ENCODE assay signal across 8 cellular contexts in genomic region chr7:157009170-157009777, GRCh38. TPM values are rescaled to one million over a fixed set of nuclear protein-coding genes. Genes with fewer than 3 reads are reported as not detected.
DNase-seq lines count a peak whose midpoint lies in the region; ATAC-seq and TF ChIP-seq lines count a peak whose summit lies in the region.

No MANE protein-coding gene starts in this region.

- H3K4me3 Mint-ChIP-seq in activated T-cell treated with anti-CD3 and anti-CD28 coated beads, Interleukin-2, amount 50 U/mL, for 24 hours, result peak overlapping the region; percentile 43
- H3K4me3 Mint-ChIP-seq in stimulated activated naive B cell treated with anti-CD40 and anti-IgM and Interleukin-4, amounts not matched to agents 10 μg/mL and 1 μg/mL and 100 μg/mL, for 72 hours, result peak overlapping the region; percentile 77 to 80

- H3K4me2 ChIP-seq in mammary epithelial cell (ENCODE audit: insufficient read depth, low read depth, low read length), result peak overlapping the region; percentile 88

- intact Hi-C loops in mammary epithelial cell (cut with micrococcal nuclease), result no loop called here
- intact Hi-C loops in esophagus squamous epithelium (cut with DNase I), result no loop called here

- no TSS peak for BruUV-seq in mammary epithelial cell (replicated peaks; lab: Mats Ljungman, UMichigan)

- TF ChIP-seq POLR2A in esophagus squamous epithelium (IDR thresholded peaks at IDR 0.05), result no peak

- CTCF ChIA-PET in mammary epithelial cell (lab: Charles Lee; ENCODE audit: low non-redundant PET), result interaction anchor here (0.6 kb wide), 1 partner anchor 78 kb away, joined by 4 read pairs; no protein-coding TSS in a partner anchor

- peak overlapping the region; percentile 22 for H3K27ac Mint-ChIP-seq in activated T-cell treated with anti-CD3 and anti-CD28 coated beads, Interleukin-2, amount 50 U/mL, for 24 hours
- peak overlapping the region; percentile 59 for H3K27ac Mint-ChIP-seq in stimulated activated naive B cell treated with anti-CD40 and anti-IgM and Interleukin-4, amounts not matched to agents 10 μg/mL and 1 μg/mL and 100 μg/mL, for 72 hours

- H4K20me1 ChIP-seq in mammary epithelial cell (ENCODE audit: insufficient read depth, low read length), result no peaks in the 10 kb centered on the region

- peak overlapping the region; percentile 69 for H2AFZ ChIP-seq in mammary epithelial cell (ENCODE audit: low read depth, low read length)

- no peak for DNase-seq in activated T-cell treated with anti-CD3 and anti-CD28 coated beads, Interleukin-2, amount 50 U/mL, for 24 hours
- no peak for DNase-seq in activated T-cell treated with anti-CD3 and anti-CD28 coated beads for 4 hours
- DNase-seq in mammary epithelial cell, result peak; percentile 37
- no peak for DNase-seq in stimulated activated naive B cell treated with anti-CD40 and anti-IgM and Interleukin-4, amounts not matched to agents 10 μg/mL and 1 μg/mL and 100 μg/mL, for 72 hours
- DNase-seq in brain microvascular endothelial cell, result no peak
- no peak for DNase-seq in activated effector memory CD4-positive, alpha-beta T cell treated with Interleukin-2 at 50 U/mL for 16 hours
- no peak for DNase-seq in esophagus squamous epithelium (lab: John Stamatoyannopoulos, UW)

- in situ Hi-C loops in mammary epithelial cell (cut with MboI; ENCODE audit: low sequenced_read_pairs in 2 of 2) (no loop called here), brain microvascular endothelial cell (cut with HindIII; ENCODE audit: low pct_ligation_motif_present, low sequenced_read_pairs) (no loop called here)

- no peak overlapping the region for H3K9ac ChIP-seq in mammary epithelial cell (ENCODE audit: insufficient read depth, low read length)

- ATAC-seq in HG03432 (IDR thresholded peaks at IDR 0.05; ENCODE audit: unreplicated experiment), result peak; percentile 27
- ATAC-seq in stimulated activated naive B cell treated with anti-CD40 and anti-IgM and Interleukin-4, amounts not matched to agents 10 μg/mL and 1 μg/mL and 100 μg/mL, for 72 hours (replicated peaks), result no peak

- H3K36me3 ChIP-seq in mammary epithelial cell (ENCODE audit: insufficient read depth, low read length) (no peaks in the 10 kb centered on the region), brain microvascular endothelial cell (replicated peaks) (no peaks in the 10 kb centered on the region), esophagus squamous epithelium (no peaks in the 10 kb centered on the region)

- peaks cover 30% of the 10 kb centered on the region for H3K4me1 Mint-ChIP-seq in activated T-cell treated with anti-CD3 and anti-CD28 coated beads, Interleukin-2, amount 50 U/mL, for 24 hours (ENCODE audit: low read depth)
- H3K4me1 Mint-ChIP-seq in stimulated activated naive B cell treated with anti-CD40 and anti-IgM and Interleukin-4, amounts not matched to agents 10 μg/mL and 1 μg/mL and 100 μg/mL, for 72 hours, result peaks cover 18 to 31% of the 10 kb centered on the region in 2 donors

- H3K4me3 ChIP-seq in mammary epithelial cell (replicated peaks in 1 of 3; ENCODE audit: insufficient read depth in 1 of 3, low read depth in 2 of 3, low read length in 3 of 3), result peak overlapping the region; percentile 25 to 64 (median 56)
- no peak overlapping the region for H3K4me3 ChIP-seq in brain microvascular endothelial cell (ENCODE audit: low read depth, low read length)
- H3K4me3 ChIP-seq in esophagus squamous epithelium, result peak overlapping the region in 2 of 4 donors; percentile 31 to 54

- WGBS in mammary epithelial cell (ENCODE audit: low coverage, missing lambda C conversion rate), result 10% methylated on average over 29 of the region's 49 CpGs
- WGBS in esophagus squamous epithelium, 2 donors, result 1 to 20% methylated on average over 3 to 12 of the region's 49 CpGs

- H3K9me3 ChIP-seq in mammary epithelial cell (replicated peaks; ENCODE audit: insufficient read depth, low read length) (no peaks in the 10 kb centered on the region), esophagus squamous epithelium (no peaks in the 10 kb centered on the region)

- H3K4me1 ChIP-seq in mammary epithelial cell (ENCODE audit: insufficient read depth, low read length) (peaks cover 19% of the 10 kb centered on the region), esophagus squamous epithelium (peaks cover 18 to 57% (median 25%) of the 10 kb centered on the region in 3 donors)

- peaks cover 3% of the 10 kb centered on the region for H3K79me2 ChIP-seq in mammary epithelial cell (ENCODE audit: insufficient read depth, low read length)

- no peaks in the 10 kb centered on the region for H3K36me3 Mint-ChIP-seq in activated T-cell treated with anti-CD3 and anti-CD28 coated beads, Interleukin-2, amount 50 U/mL, for 24 hours (ENCODE audit: low read depth)
- no peaks in the 10 kb centered on the region for H3K36me3 Mint-ChIP-seq in stimulated activated naive B cell treated with anti-CD40 and anti-IgM and Interleukin-4, amounts not matched to agents 10 μg/mL and 1 μg/mL and 100 μg/mL, for 72 hours

- H3K27ac ChIP-seq in mammary epithelial cell (ENCODE audit: insufficient read depth, low read depth, low read length) (no peak overlapping the region), brain microvascular endothelial cell (no peak overlapping the region), esophagus squamous epithelium (no peak overlapping the region)

- peaks cover 86% of the 10 kb centered on the region for H3K27me3 Mint-ChIP-seq in activated T-cell treated with anti-CD3 and anti-CD28 coated beads, Interleukin-2, amount 50 U/mL, for 24 hours
- peaks cover 72 to 84% of the 10 kb centered on the region in 2 donors for H3K27me3 Mint-ChIP-seq in stimulated activated naive B cell treated with anti-CD40 and anti-IgM and Interleukin-4, amounts not matched to agents 10 μg/mL and 1 μg/mL and 100 μg/mL, for 72 hours

- no peaks in the 10 kb centered on the region for H3K9me3 Mint-ChIP-seq in activated T-cell treated with anti-CD3 and anti-CD28 coated beads, Interleukin-2, amount 50 U/mL, for 24 hours
- H3K9me3 Mint-ChIP-seq in stimulated activated naive B cell treated with anti-CD40 and anti-IgM and Interleukin-4, amounts not matched to agents 10 μg/mL and 1 μg/mL and 100 μg/mL, for 72 hours, result no peaks in the 10 kb centered on the region

- H3K27me3 ChIP-seq in mammary epithelial cell (ENCODE audit: insufficient read depth, low read length) (no peaks in the 10 kb centered on the region), brain microvascular endothelial cell (replicated peaks) (peaks cover 96% of the 10 kb centered on the region), esophagus squamous epithelium (peaks cover 18 to 98% (median 43%) of the 10 kb centered on the region in 4 donors)

- TF ChIP-seq CTCF in mammary epithelial cell (conservative IDR thresholded peaks at IDR 0.05 in 1 of 2, IDR thresholded peaks at IDR 0.05 in 1 of 2; ENCODE audit: extremely low read depth in 1 of 2, insufficient read depth in 1 of 2, low read depth in 1 of 2, low read length in 2 of 2) (no peak), brain microvascular endothelial cell (IDR thresholded peaks at IDR 0.05; ENCODE audit: low read depth, low read length, missing control alignments) (no peak), esophagus squamous epithelium (IDR thresholded peaks at IDR 0.05) (no peak)

- dilution Hi-C loops in mammary epithelial cell (cut with HindIII; ENCODE audit: low sequenced_read_pairs), result no loop called here

RNA-seq across cellular contexts. Expression of gene MNX1, which starts 1.2 kb away (rescaled TPM):
- 1 to 10 TPM in 1 of 2 donors, under 1 TPM in 1; 0.50 to 5.1 TPM for total RNA-seq in mammary epithelial cell
- 0.10 TPM for polyA plus RNA-seq in mammary epithelial cell
- polyA minus RNA-seq in mammary epithelial cell, result 1.3 TPM
- 1 to 10 TPM in 1 of 4 donors, under 1 TPM in 1, not detected in 2; 0.47 to 1.1 TPM for total RNA-seq in esophagus squamous epithelium

RNA-seq across cellular contexts. Expression of gene NOM1, which starts 59.8 kb away (rescaled TPM):
- total RNA-seq in mammary epithelial cell, result 10 to 100 TPM; 13.5 to 30.2 TPM
- polyA plus RNA-seq in mammary epithelial cell, result 8.2 TPM
- polyA minus RNA-seq in mammary epithelial cell, result 23.6 TPM
- total RNA-seq in esophagus squamous epithelium, result 10 to 100 TPM in 3 of 4 donors, 1 to 10 TPM in 1; 4.6 to 26.9 (median 17.8) TPM
